In the genomic region with DNA sequence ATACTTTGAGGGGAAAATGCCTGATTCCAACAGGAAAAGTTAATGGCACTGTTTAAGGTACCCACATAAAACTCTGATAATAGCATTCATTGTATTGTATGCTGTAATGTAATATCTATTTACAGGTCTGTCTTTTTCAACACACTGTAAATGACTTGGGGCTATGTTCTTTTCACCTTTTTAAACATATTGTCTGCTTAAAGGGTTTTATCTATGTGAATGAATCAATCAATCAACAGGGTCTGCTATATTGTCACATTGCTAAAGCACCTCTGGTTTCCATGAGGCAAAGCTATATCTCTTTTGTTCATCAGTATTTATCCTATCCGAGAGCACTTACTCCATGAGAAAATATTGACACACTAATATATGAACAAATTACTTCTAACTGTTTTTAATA, we compare ENCODE assay signal across 20 cellular contexts.
"Had no signal": no experiment of that assay in that cellular context is flagged by ENCODE, and none has a peak within 500 bp of the region (broad histone marks: within the 10 kb centered on the region; RNA-seq: fewer than 3 reads in every experiment).

No MANE protein-coding gene starts in this region.

- H3K27ac Mint-ChIP-seq: T-cell; T-helper 1 cell treated with Interleukin-12 subunit alpha and Interleukin-12 subunit beta and Interleukin-4 antibody, amounts not matched to agents 30 μg/mL and 1 μg/mL, for 36 hours had no signal

- H3K9me3 Mint-ChIP-seq: T-helper 1 cell treated with Interleukin-12 subunit alpha and Interleukin-12 subunit beta and Interleukin-4 antibody, amounts not matched to agents 30 μg/mL and 1 μg/mL, for 36 hours had no signal

- H3K4me3 ChIP-seq: SJSA1, SK-N-MC had no signal

- ATAC-seq: T-cell had no signal

- H3K36me3 ChIP-seq: SJSA1 had no signal

- H3K4me1 Mint-ChIP-seq: T-cell had no signal

- H3K27me3 Mint-ChIP-seq: T-cell had no signal

- H3K36me3 Mint-ChIP-seq: T-cell had no signal

- DNase-seq: KBM-7, MV-4-11, NCI-H1048, NCI-H1105, NCI-H1436 treated with DMSO at 0.1 percent for 48 hours, NCI-H187, NCI-H2029 treated with DMSO at 0.1 percent for 48 hours, NCI-H2107, NCI-H2171 treated with DMSO at 0.1 percent for 48 hours, NCI-H446, NCI-H510A, NCI-H524 treated with DMSO at 0.1 percent for 48 hours, NCI-H774, RPMI8226, SHP77, SW 1271, T-cell had no signal

- H3K27ac ChIP-seq: SJSA1, SK-N-MC had no signal

- H3K4me1 ChIP-seq: SJSA1 had no signal

- H3K4me3 Mint-ChIP-seq: T-cell; T-helper 1 cell treated with Interleukin-12 subunit alpha and Interleukin-12 subunit beta and Interleukin-4 antibody, amounts not matched to agents 30 μg/mL and 1 μg/mL, for 36 hours had no signal

- H3K9me3 ChIP-seq: SJSA1 had no signal

- H3K27me3 ChIP-seq: SJSA1 had no signal
